Comparison of ENCODE assay signal across 11 cellular contexts in the genomic region with DNA sequence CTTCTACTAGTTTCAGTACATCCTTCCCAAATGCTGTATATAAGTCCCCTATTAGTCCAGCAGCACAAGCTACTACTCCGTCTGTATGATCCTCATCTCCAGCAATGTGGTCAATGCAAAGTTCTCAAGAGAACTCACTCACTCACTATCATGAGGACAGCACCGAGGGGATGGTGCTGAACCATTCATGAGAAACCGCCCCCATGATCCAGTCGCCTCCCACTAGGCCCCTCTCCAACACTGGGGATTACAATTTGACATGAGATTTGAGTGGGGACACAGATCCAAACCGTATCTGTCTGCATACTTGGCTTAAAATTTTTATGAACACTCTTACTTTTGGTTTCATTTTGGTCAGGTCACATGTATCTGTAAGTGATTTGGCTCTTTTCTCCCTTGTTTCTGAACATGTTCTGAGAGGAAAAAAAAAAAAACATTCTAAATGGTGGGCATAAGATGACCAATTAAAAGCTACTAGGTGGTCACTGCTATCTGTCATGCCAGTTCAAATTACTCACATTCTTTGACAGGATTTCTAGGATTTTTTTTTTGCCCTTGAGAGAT.
DNase-seq lines count a peak whose midpoint lies in the region; ATAC-seq and TF ChIP-seq lines count a peak whose summit lies in the region.
"Had no signal": no experiment of that assay in that cellular context is flagged by ENCODE, and none has a peak within 500 bp of the region (broad histone marks: within the 10 kb centered on the region; RNA-seq: fewer than 3 reads in every experiment).

No MANE protein-coding gene starts in this region.

- H3K4me3 ChIP-seq in mucosa of descending colon = no peak overlapping the region

- DNase-seq in natural killer cell treated with Interleukin-12 subunit alpha and Interleukin-12 subunit beta and Interleukin-15 and Interleukin-18, amount 100 ng/mL, for 72 hours (ENCODE audit: low spot score) = no peak
- DNase-seq in natural killer cell (no peak), left lobe of liver (ENCODE audit: low spot score) (no peak), mucosa of descending colon (no peak), amygdala (lab: John Stamatoyannopoulos, UW) (no peak)
- DNase-seq in stimulated activated CD4-positive, alpha-beta T cell treated with anti-CD3 and anti-CD28 coated beads, Interleukin-2, amount 100 ng/mL, for 24 hours = no peak
- DNase-seq in stimulated activated CD4-positive, alpha-beta T cell treated with anti-CD3 and anti-CD28 coated beads, Interleukin-4, amount 100 ng/mL, for 4 hours = no peak
- DNase-seq: cortex of kidney; stimulated activated naive CD4-positive, alpha-beta T cell had no signal

- H3K27me3 Mint-ChIP-seq in natural killer cell treated with Interleukin-12 subunit alpha and Interleukin-12 subunit beta and Interleukin-15 and Interleukin-18, amount 100 ng/mL, for 72 hours = peaks cover 24 to 29% of the 10 kb centered on the region in 2 donors
- peaks cover 25 to 30% of the 10 kb centered on the region in 2 donors for H3K27me3 Mint-ChIP-seq in natural killer cell (ENCODE audit: low read depth in 2 of 2)
- peaks cover 3% of the 10 kb centered on the region for H3K27me3 Mint-ChIP-seq in activated naive CD8-positive, alpha-beta T cell

- no peaks in the 10 kb centered on the region for H3K9me3 ChIP-seq in mucosa of descending colon

- TF ChIP-seq CTCF in natural killer cell (IDR thresholded peaks at IDR 0.05) = no peak
- TF ChIP-seq CTCF in mucosa of descending colon (IDR thresholded peaks at IDR 0.05) = no peak

- no peaks in the 10 kb centered on the region for H3K9me3 Mint-ChIP-seq in natural killer cell treated with Interleukin-12 subunit alpha and Interleukin-12 subunit beta and Interleukin-15 and Interleukin-18, amount 100 ng/mL, for 72 hours
- H3K9me3 Mint-ChIP-seq in natural killer cell = no peaks in the 10 kb centered on the region
- H3K9me3 Mint-ChIP-seq in activated naive CD8-positive, alpha-beta T cell (ENCODE audit: low read depth) = no peaks in the 10 kb centered on the region

- intact Hi-C loops in natural killer cell (cut with micrococcal nuclease) = no loop called here
- intact Hi-C loops in mucosa of descending colon (cut with DNase I, micrococcal nuclease) = no loop called here

- peak overlapping the region in 1 of 2 donors; percentile 48 for H3K27ac Mint-ChIP-seq in natural killer cell treated with Interleukin-12 subunit alpha and Interleukin-12 subunit beta and Interleukin-15 and Interleukin-18, amount 100 ng/mL, for 72 hours
- no peak overlapping the region for H3K27ac Mint-ChIP-seq in natural killer cell
- H3K27ac Mint-ChIP-seq in activated naive CD8-positive, alpha-beta T cell = no peak overlapping the region
- H3K27ac Mint-ChIP-seq: nephron had no signal

- H3K4me3 Mint-ChIP-seq in natural killer cell treated with Interleukin-12 subunit alpha and Interleukin-12 subunit beta and Interleukin-15 and Interleukin-18, amount 100 ng/mL, for 72 hours = peak overlapping the region; percentile 40
- H3K4me3 Mint-ChIP-seq in natural killer cell = no peak overlapping the region
- H3K4me3 Mint-ChIP-seq in activated naive CD8-positive, alpha-beta T cell = peak overlapping the region; percentile 8

- H3K4me1 Mint-ChIP-seq in natural killer cell treated with Interleukin-12 subunit alpha and Interleukin-12 subunit beta and Interleukin-15 and Interleukin-18, amount 100 ng/mL, for 72 hours (ENCODE audit: low read depth in 2 of 2) = peaks cover 8 to 11% of the 10 kb centered on the region in 2 donors
- H3K4me1 Mint-ChIP-seq in natural killer cell = peaks cover 9% of the 10 kb centered on the region in 2 donors
- H3K4me1 Mint-ChIP-seq in activated naive CD8-positive, alpha-beta T cell (ENCODE audit: low read depth) = peaks cover 9% of the 10 kb centered on the region
- H3K4me1 Mint-ChIP-seq: nephron had no signal

- no peaks in the 10 kb centered on the region for H3K4me1 ChIP-seq in mucosa of descending colon (ENCODE audit: low read depth)

- H3K36me3 ChIP-seq in mucosa of descending colon (ENCODE audit: low read depth) = no peaks in the 10 kb centered on the region

- no peak for ATAC-seq in natural killer cell treated with Interleukin-12 subunit alpha and Interleukin-12 subunit beta and Interleukin-15 and Interleukin-18, amount 100 ng/mL, for 72 hours
- no peak for ATAC-seq in natural killer cell
- peak; percentile 84 for ATAC-seq in left lobe of liver
- no peak for ATAC-seq in mucosa of descending colon

- peaks cover 6% of the 10 kb centered on the region for H3K36me3 Mint-ChIP-seq in natural killer cell treated with Interleukin-12 subunit alpha and Interleukin-12 subunit beta and Interleukin-15 and Interleukin-18, amount 100 ng/mL, for 72 hours
- H3K36me3 Mint-ChIP-seq in natural killer cell = no peaks in the 10 kb centered on the region
- H3K36me3 Mint-ChIP-seq in activated naive CD8-positive, alpha-beta T cell = no peaks in the 10 kb centered on the region
